8 cellular contexts compared by ENCODE assay signal in the genomic region with DNA sequence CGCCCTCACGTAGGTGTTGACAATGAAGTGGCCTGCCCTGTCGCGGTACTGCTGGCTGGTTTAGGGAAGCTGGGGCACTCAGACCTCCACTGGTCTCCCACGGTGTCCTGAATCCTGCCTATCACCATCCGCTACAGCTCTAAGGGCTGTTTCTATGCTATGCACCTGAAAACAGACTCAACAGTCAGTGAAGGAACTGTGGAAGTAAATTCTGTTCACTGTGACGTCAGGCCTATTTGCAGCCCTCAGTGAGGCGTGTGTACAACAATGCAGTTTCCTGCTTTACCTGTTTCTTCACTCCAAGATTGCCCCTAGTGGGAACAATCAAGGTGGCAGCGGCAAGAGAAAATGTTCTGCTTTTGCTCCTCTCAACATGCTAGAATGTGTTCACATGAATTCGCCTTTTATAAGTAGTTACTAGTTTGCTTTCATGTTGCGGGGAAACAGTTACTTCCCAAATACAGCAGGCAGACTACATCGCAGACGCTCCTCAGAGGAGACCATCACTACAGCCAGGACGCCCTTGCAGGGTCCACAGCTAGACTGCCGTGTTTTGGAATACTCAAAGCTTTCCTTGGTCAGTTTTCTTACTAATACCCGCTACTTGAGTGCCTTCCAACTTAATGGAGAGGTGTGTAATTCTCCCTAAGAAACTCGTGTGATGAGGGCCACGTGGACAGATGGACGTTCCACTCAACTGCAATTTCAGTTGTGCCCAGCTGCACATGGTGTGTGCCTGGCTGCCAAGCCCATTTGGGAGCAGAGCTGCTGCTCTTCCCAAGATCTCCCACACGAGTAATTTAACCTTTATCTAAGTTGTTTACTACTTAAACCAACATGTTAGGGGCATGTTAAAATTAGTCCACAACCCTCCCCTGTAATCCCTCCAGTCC. TPM values are rescaled to one million over a fixed set of nuclear protein-coding genes. Genes with fewer than 3 reads are reported as not detected.
DNase-seq lines count a peak whose midpoint lies in the region; ATAC-seq and TF ChIP-seq lines count a peak whose summit lies in the region.

No MANE protein-coding gene starts in this region.

- no peak overlapping the region for H3K4me3 ChIP-seq in cardiac muscle cell
- H3K4me3 ChIP-seq in left ventricle myocardium inferior, result no peak overlapping the region
- peak overlapping the region; percentile 33; the same call in 1 of the 2 replicates for H3K4me3 ChIP-seq in LNCaP clone FGC (ENCODE audit: low read depth, low read length)

- TF ChIP-seq CTCF in cardiac muscle cell (IDR thresholded peaks at IDR 0.05; ENCODE audit: low read depth, low read length), result no peak
- TF ChIP-seq CTCF in left ventricle myocardium inferior (IDR thresholded peaks at IDR 0.05; ENCODE audit: borderline replicate concordance), result no peak
- peak; percentile 61 for TF ChIP-seq CTCF in LNCaP clone FGC (IDR thresholded peaks at IDR 0.05; ENCODE audit: control insufficient read depth, extremely low read depth, insufficient read depth)
- no peak for TF ChIP-seq CTCF in mesothelial cell of epicardium (IDR thresholded peaks at IDR 0.05; ENCODE audit: unreplicated experiment)

- intact Hi-C loops in left ventricle myocardium inferior (cut with micrococcal nuclease), result no loop called here

- H3K4me1 Mint-ChIP-seq in activated naive CD8-positive, alpha-beta T cell treated with anti-CD3 and anti-CD28 coated beads, Interleukin-2, amount 10 ng/mL, durations not matched to agents 7 days and 5 days, result peaks cover 39% of the 10 kb centered on the region
- peaks cover 36% of the 10 kb centered on the region for H3K4me1 Mint-ChIP-seq in mesothelial cell of epicardium

- no peaks in the 10 kb centered on the region for H3K9me3 Mint-ChIP-seq in activated naive CD8-positive, alpha-beta T cell treated with anti-CD3 and anti-CD28 coated beads, Interleukin-2, amount 10 ng/mL, durations not matched to agents 7 days and 5 days
- H3K9me3 Mint-ChIP-seq in mesothelial cell of epicardium, result no peaks in the 10 kb centered on the region

- H3K36me3 Mint-ChIP-seq in activated naive CD8-positive, alpha-beta T cell treated with anti-CD3 and anti-CD28 coated beads, Interleukin-2, amount 10 ng/mL, durations not matched to agents 7 days and 5 days, result peaks cover 13% of the 10 kb centered on the region
- peaks cover 21% of the 10 kb centered on the region for H3K36me3 Mint-ChIP-seq in mesothelial cell of epicardium

- POLR2A ChIA-PET in activated naive CD8-positive, alpha-beta T cell treated with anti-CD3 and anti-CD28 coated beads, Interleukin-2, amount 10 ng/mL, durations not matched to agents 7 days and 5 days (lab: Charles Lee), result interaction anchor here (1.2 to 4.0 kb wide), 4 partner anchors 11 to 53 kb away, joined by 4 to 15 read pairs (median 9); a partner anchor contains a TSS

- ATAC-seq in activated naive CD8-positive, alpha-beta T cell treated with anti-CD3 and anti-CD28 coated beads, Interleukin-2, amount 10 ng/mL, durations not matched to agents 7 days and 5 days (ENCODE audit: low read depth), result peak; percentile 7
- no peak for ATAC-seq in HG03469 (IDR thresholded peaks at IDR 0.05; ENCODE audit: unreplicated experiment)
- ATAC-seq in HG02642 (IDR thresholded peaks at IDR 0.05; ENCODE audit: poor library complexity, unreplicated experiment), result no peak
- ATAC-seq in HG02840 (IDR thresholded peaks at IDR 0.05; ENCODE audit: low FRiP score, unreplicated experiment), result no peak

- H3K27ac Mint-ChIP-seq in activated naive CD8-positive, alpha-beta T cell treated with anti-CD3 and anti-CD28 coated beads, Interleukin-2, amount 10 ng/mL, durations not matched to agents 7 days and 5 days, result peak overlapping the region; percentile 92
- peak overlapping the region; percentile 92 for H3K27ac Mint-ChIP-seq in mesothelial cell of epicardium

- DNase-seq in cardiac muscle cell (ENCODE audit: low read depth in 1 of 2, low spot score in 1 of 2) (no peak), left ventricle myocardium inferior (no peak), LNCaP clone FGC (ENCODE audit: low read depth) (peak; percentile 80), mesothelial cell of epicardium (ENCODE audit: low spot score in 2 of 2, unreplicated experiment in 2 of 2) (no peak)
- no peak for DNase-seq in activated naive CD8-positive, alpha-beta T cell treated with anti-CD3 and anti-CD28 coated beads, Interleukin-2, amount 10 ng/mL, durations not matched to agents 7 days and 5 days

- H3K4me1 ChIP-seq in cardiac muscle cell (ENCODE audit: low read depth) (no peaks in the 10 kb centered on the region), left ventricle myocardium inferior (peaks cover 43% of the 10 kb centered on the region)

- peak overlapping the region; percentile 77 for H3K27ac ChIP-seq in cardiac muscle cell
- H3K27ac ChIP-seq in left ventricle myocardium inferior (replicated peaks), result no peak overlapping the region

- H3K9me3 ChIP-seq in cardiac muscle cell (ENCODE audit: low read depth) (no peaks in the 10 kb centered on the region), left ventricle myocardium inferior (replicated peaks) (no peaks in the 10 kb centered on the region)

- no peak overlapping the region for H3K4me3 Mint-ChIP-seq in activated naive CD8-positive, alpha-beta T cell treated with anti-CD3 and anti-CD28 coated beads, Interleukin-2, amount 10 ng/mL, durations not matched to agents 7 days and 5 days
- peak overlapping the region; percentile 39 for H3K4me3 Mint-ChIP-seq in mesothelial cell of epicardium

- peaks cover 46% of the 10 kb centered on the region for H3K36me3 ChIP-seq in cardiac muscle cell
- H3K36me3 ChIP-seq in left ventricle myocardium inferior, result peaks cover 53% of the 10 kb centered on the region

- H3K27me3 ChIP-seq in cardiac muscle cell (no peaks in the 10 kb centered on the region), left ventricle myocardium inferior (ENCODE audit: low read depth) (no peaks in the 10 kb centered on the region)

- no peaks in the 10 kb centered on the region for H3K27me3 Mint-ChIP-seq in activated naive CD8-positive, alpha-beta T cell treated with anti-CD3 and anti-CD28 coated beads, Interleukin-2, amount 10 ng/mL, durations not matched to agents 7 days and 5 days
- no peaks in the 10 kb centered on the region for H3K27me3 Mint-ChIP-seq in mesothelial cell of epicardium (ENCODE audit: low read depth)

RNA-seq across cellular contexts. Expression of a gene that starts 25.4 kb away (rescaled TPM):
- total RNA-seq in cardiac muscle cell (39.4 and 69.2 TPM in 2 replicates), left ventricle myocardium inferior (37.0 TPM), mesothelial cell of epicardium (70.3 to 73.1 TPM (median 70.5 TPM) in 3 replicates)
- 28.3 and 42.5 TPM in 2 replicates for polyA plus RNA-seq in cardiac muscle cell
- total RNA-seq in activated naive CD8-positive, alpha-beta T cell treated with anti-CD3 and anti-CD28 coated beads, Interleukin-2, amount 10 ng/mL, durations not matched to agents 7 days and 5 days, result 100 to 1,000 TPM; 100 to 104 TPM

RNA-seq across cellular contexts. Expression of a gene that starts 37.0 kb away (rescaled TPM):
- total RNA-seq in cardiac muscle cell, result 42.1 and 49.5 TPM in 2 replicates
- 24.5 and 34.0 TPM in 2 replicates for polyA plus RNA-seq in cardiac muscle cell
- 16.2 TPM for total RNA-seq in left ventricle myocardium inferior
- 10 to 100 TPM; 42.1 to 43.0 TPM for total RNA-seq in activated naive CD8-positive, alpha-beta T cell treated with anti-CD3 and anti-CD28 coated beads, Interleukin-2, amount 10 ng/mL, durations not matched to agents 7 days and 5 days
- 57.8 to 59.2 TPM (median 57.9 TPM) in 3 replicates for total RNA-seq in mesothelial cell of epicardium

RNA-seq across cellular contexts. Expression of a gene that starts 39.3 kb away (rescaled TPM):
- 5.4 and 6.6 TPM in 2 replicates for total RNA-seq in cardiac muscle cell
- 8.1 and 8.4 TPM in 2 replicates for polyA plus RNA-seq in cardiac muscle cell
- total RNA-seq in left ventricle myocardium inferior, result 6.6 TPM
- 10 to 100 TPM in 1 of 2 experiments, 1 to 10 TPM in 1; 9.3 to 10.1 TPM for total RNA-seq in activated naive CD8-positive, alpha-beta T cell treated with anti-CD3 and anti-CD28 coated beads, Interleukin-2, amount 10 ng/mL, durations not matched to agents 7 days and 5 days
- total RNA-seq in mesothelial cell of epicardium, result 12.0 to 12.6 TPM (median 12.2 TPM) in 3 replicates

RNA-seq across cellular contexts. Expression of a gene that starts 51.6 kb away (rescaled TPM):
- total RNA-seq in cardiac muscle cell, result 2.5 and 3.2 TPM in 2 replicates
- polyA plus RNA-seq in cardiac muscle cell, result 1.8 and 4.1 TPM in 2 replicates
- total RNA-seq in left ventricle myocardium inferior, result 0.47 TPM
- total RNA-seq in activated naive CD8-positive, alpha-beta T cell treated with anti-CD3 and anti-CD28 coated beads, Interleukin-2, amount 10 ng/mL, durations not matched to agents 7 days and 5 days, result 10 to 100 TPM; 40.9 to 43.5 TPM
- total RNA-seq in mesothelial cell of epicardium, result 5.3 to 7.1 TPM (median 5.7 TPM) in 3 replicates
